ENCODE assay signal across 9 cellular contexts in the genomic region with DNA sequence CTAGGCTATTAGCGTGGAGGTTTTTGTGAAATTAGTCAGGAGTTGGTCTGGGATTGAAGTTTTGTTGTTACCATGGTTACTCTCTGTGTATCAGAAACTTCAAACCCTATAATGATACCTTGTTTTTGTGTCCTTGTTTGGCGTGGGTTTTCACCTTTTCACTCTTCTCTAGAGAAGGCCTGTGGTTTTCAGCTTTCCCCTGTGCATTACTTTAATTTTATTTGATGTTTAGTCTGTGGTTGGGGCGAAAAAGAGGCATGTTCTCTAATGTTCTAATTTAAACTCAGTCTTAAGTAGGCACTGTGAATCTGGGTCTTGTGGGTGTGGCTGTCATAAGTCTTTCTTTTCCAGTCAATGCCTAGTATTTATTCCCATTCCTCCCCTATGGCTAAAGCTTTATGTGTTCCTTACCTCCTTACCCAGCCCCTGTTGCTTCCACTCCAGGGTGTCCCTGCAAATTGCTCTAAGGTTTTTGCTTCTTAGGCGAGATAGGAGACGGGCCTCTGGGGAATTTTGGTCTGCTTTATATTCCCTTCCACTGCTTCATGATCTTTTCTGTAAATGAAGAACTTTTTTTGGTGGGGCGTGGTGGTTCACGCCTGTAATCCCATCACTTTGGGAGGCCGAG.
DNase-seq lines count a peak whose midpoint lies in the region; ATAC-seq and TF ChIP-seq lines count a peak whose summit lies in the region.
"Had no signal": no experiment of that assay in that cellular context is flagged by ENCODE, and none has a peak within 500 bp of the region (broad histone marks: within the 10 kb centered on the region; RNA-seq: fewer than 3 reads in every experiment).

No MANE protein-coding gene starts in this region.

- H3K23ac ChIP-seq in neuronal stem cell (ENCODE audit: low read depth, low read length, poor library complexity): no peak overlapping the region

- no peak for DNase-seq in HFFc6
- DNase-seq in NCI-H69 (lab: John Stamatoyannopoulos, UW): peak; percentile 10
- DNase-seq in naive B cell: no peak
- DNase-seq in Peyer's patch: no peak
- no peak for DNase-seq in neuronal stem cell (ENCODE audit: low spot score)
- DNase-seq: GM23248, RPMI8226 had no signal

- no peaks in the 10 kb centered on the region for H3K27me3 ChIP-seq in Peyer's patch
- no peaks in the 10 kb centered on the region for H3K27me3 ChIP-seq in neuronal stem cell (ENCODE audit: control insufficient read depth in 3 of 3, insufficient read depth in 3 of 3, low read depth in 1 of 3, low read length in 3 of 3)

- no peaks in the 10 kb centered on the region for H3K36me3 Mint-ChIP-seq in HFFc6 (ENCODE audit: low read depth)
- H3K36me3 Mint-ChIP-seq in naive B cell: peaks cover 5 to 8% of the 10 kb centered on the region in 2 donors

- H2AFZ ChIP-seq in neuronal stem cell (ENCODE audit: low read length): no peak overlapping the region
- H2AFZ ChIP-seq: GM23248 had no signal

- H3K4me1 ChIP-seq in Peyer's patch: no peaks in the 10 kb centered on the region
- H3K4me1 ChIP-seq in neuronal stem cell (ENCODE audit: control insufficient read depth in 2 of 2, insufficient read depth in 1 of 2, low read depth in 1 of 2, low read length in 2 of 2): no peaks in the 10 kb centered on the region

- H4K91ac ChIP-seq in neuronal stem cell (ENCODE audit: low read depth, low read length, poor library complexity): no peak overlapping the region

- H3K14ac ChIP-seq in neuronal stem cell (ENCODE audit: low read length): no peak overlapping the region

- H3K9me3 ChIP-seq in Peyer's patch: no peaks in the 10 kb centered on the region
- H3K9me3 ChIP-seq in neuronal stem cell (replicated peaks in 1 of 2; ENCODE audit: control insufficient read depth in 2 of 2, insufficient read depth in 1 of 2, low read depth in 1 of 2, low read length in 2 of 2): peaks cover 0 to 10% of the 10 kb centered on the region in 2 donors

- no peaks in the 10 kb centered on the region for H3K79me1 ChIP-seq in neuronal stem cell (ENCODE audit: low read depth, low read length)

- no peak overlapping the region for H3K4ac ChIP-seq in neuronal stem cell (ENCODE audit: low read length)

- ATAC-seq in GM18873 (IDR thresholded peaks at IDR 0.05; ENCODE audit: low FRiP score, unreplicated experiment) (peak; percentile 62), naive B cell (ENCODE audit: low read depth in 2 of 2) (peak; percentile 27 to 41), HG03025 (IDR thresholded peaks at IDR 0.05; ENCODE audit: low FRiP score, unreplicated experiment) (no peak)

- H4K8ac ChIP-seq in neuronal stem cell (ENCODE audit: low read depth, low read length): no peak overlapping the region

- no peak for TF ChIP-seq POLR2A in Peyer's patch (IDR thresholded peaks at IDR 0.05)

- H3K4me1 Mint-ChIP-seq in HFFc6 (ENCODE audit: low read depth): no peaks in the 10 kb centered on the region
- peaks cover 18 to 57% (median 25%) of the 10 kb centered on the region in 3 donors for H3K4me1 Mint-ChIP-seq in naive B cell

- H3K27ac Mint-ChIP-seq in HFFc6: peak overlapping the region; percentile 40; the same call in 1 of the 2 replicates
- peak overlapping the region in 5 of 6 donors; percentile 22 to 92 (median 51) for H3K27ac Mint-ChIP-seq in naive B cell

- H3K36me3 ChIP-seq in Peyer's patch: no peaks in the 10 kb centered on the region
- peaks cover 0 to 27% of the 10 kb centered on the region in 2 donors for H3K36me3 ChIP-seq in neuronal stem cell (replicated peaks in 1 of 2; ENCODE audit: control insufficient read depth in 2 of 2, insufficient read depth in 2 of 2, low read length in 2 of 2)

- H3K4me2 ChIP-seq in neuronal stem cell (ENCODE audit: insufficient read depth, low read length, poor library complexity, severe bottlenecking): no peak overlapping the region

- H2BK120ac ChIP-seq in neuronal stem cell (ENCODE audit: low read depth, low read length): no peak overlapping the region

- H3K9ac ChIP-seq in neuronal stem cell (ENCODE audit: low read depth, low read length, poor library complexity): no peak overlapping the region
- H3K9ac ChIP-seq: GM23248 had no signal

- H3K9me3 Mint-ChIP-seq in HFFc6 (no peaks in the 10 kb centered on the region), naive B cell (no peaks in the 10 kb centered on the region)

- H3K18ac ChIP-seq in neuronal stem cell (ENCODE audit: low read length): no peak overlapping the region

- H3K4me3 Mint-ChIP-seq in HFFc6: no peak overlapping the region
- H3K4me3 Mint-ChIP-seq in naive B cell: peak overlapping the region in 1 of 8 donors; percentile 24

- H2AK5ac ChIP-seq in neuronal stem cell (ENCODE audit: low read depth, low read length): no peak overlapping the region

- no peaks in the 10 kb centered on the region for H3K27me3 Mint-ChIP-seq in HFFc6 (ENCODE audit: insufficient read depth)
- no peaks in the 10 kb centered on the region for H3K27me3 Mint-ChIP-seq in naive B cell

- WGBS in neuronal stem cell (ENCODE audit: extremely low coverage in 2 of 2, insufficient read length in 2 of 2, insufficient replicate concordance in 1 of 2), 2 donors: no CpG with 5 or more reads among the region's 8 CpGs

- no peak overlapping the region for H3K4me3 ChIP-seq in Peyer's patch
- no peak overlapping the region for H3K4me3 ChIP-seq in neuronal stem cell (ENCODE audit: low read length in 2 of 2)
- H3K4me3 ChIP-seq: GM23248 had no signal

- H2BK12ac ChIP-seq in neuronal stem cell (ENCODE audit: low read length): no peak overlapping the region

- no peak overlapping the region for H2BK5ac ChIP-seq in neuronal stem cell (ENCODE audit: low read length)

- no peak overlapping the region for H3K27ac ChIP-seq in Peyer's patch
- no peak overlapping the region for H3K27ac ChIP-seq in neuronal stem cell (replicated peaks; ENCODE audit: low read length)
- H3K27ac ChIP-seq: GM23248 had no signal

- H2BK15ac ChIP-seq in neuronal stem cell (ENCODE audit: low read length): no peak overlapping the region

- TF ChIP-seq CTCF in HFFc6 (IDR thresholded peaks at IDR 0.05) (no peak), Peyer's patch (IDR thresholded peaks at IDR 0.05) (no peak)
